ENCODE assay signal across 1 cellular context in the genomic region with DNA sequence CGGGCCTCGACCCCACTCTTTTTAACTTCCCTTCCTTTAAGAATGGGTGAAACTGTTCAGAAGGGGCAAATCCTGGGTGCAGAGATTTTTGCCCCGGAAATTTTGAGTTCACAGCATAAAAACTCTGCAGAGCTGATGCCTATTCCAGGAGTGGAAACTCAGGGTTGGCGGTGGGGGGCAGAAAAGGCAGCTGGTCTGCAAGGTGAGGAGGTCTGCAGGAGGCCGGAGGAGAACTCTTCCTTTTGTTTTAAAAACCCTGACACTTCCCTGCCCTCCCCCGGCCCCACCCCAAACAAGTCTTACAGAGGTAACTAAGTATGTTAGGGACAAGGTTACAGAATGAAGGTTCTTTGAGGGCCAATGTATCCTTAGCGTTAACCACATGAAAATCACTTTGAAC.
TF ChIP-seq lines count a peak whose summit lies in the region.

No MANE protein-coding gene starts in this region.

TF ChIP-seq in WTC11, 78 proteins besides CTCF, POLR2A, EP300 and RAD21 (continued from another document):
- no peak for TF ChIP-seq ATF6 (CRISPR knock-in tag; IDR thresholded peaks at IDR 0.05)
